Comparison of ENCODE assay signal across 21 cellular contexts in the genomic region with DNA sequence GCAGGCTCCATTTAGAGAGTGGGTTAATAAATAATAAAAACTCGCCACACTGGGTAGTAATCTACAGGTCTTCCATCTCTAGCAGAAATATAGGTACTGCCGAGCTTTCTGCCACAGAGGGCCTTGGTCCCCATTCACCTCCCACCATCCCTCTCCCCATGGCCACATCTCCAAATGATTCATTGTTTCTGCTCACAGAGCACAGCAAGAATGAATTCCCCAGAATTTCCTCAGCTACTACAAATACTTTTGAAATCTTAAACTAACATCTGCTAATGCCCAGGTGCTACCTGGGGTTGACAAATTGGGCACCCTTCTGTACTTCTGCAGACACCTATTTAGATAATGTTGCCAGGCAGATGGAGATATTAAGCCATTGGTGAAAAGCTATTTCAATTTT.
"Had no signal": no experiment of that assay in that cellular context is flagged by ENCODE, and none has a peak within 500 bp of the region (broad histone marks: within the 10 kb centered on the region; RNA-seq: fewer than 3 reads in every experiment).

No MANE protein-coding gene starts in this region.

- H3K36me3 ChIP-seq: ascending aorta, breast epithelium, left ventricle myocardium inferior, sigmoid colon, SJSA1, suprapubic skin, transverse colon, uterus had no signal

- H3K9me3 ChIP-seq: ascending aorta, breast epithelium, left ventricle myocardium inferior, sigmoid colon, SJSA1, suprapubic skin, transverse colon, uterus had no signal

- H3K27ac ChIP-seq: ascending aorta, breast epithelium, coronary artery, left ventricle myocardium inferior, sigmoid colon, SJSA1, suprapubic skin, transverse colon, uterus had no signal

- FAIRE-seq: frontal cortex, kidney, TTC549 had no signal

- H3K4me1 ChIP-seq: ascending aorta, breast epithelium, left ventricle myocardium inferior, sigmoid colon, SJSA1, suprapubic skin, transverse colon, uterus had no signal

- ATAC-seq: T-helper 17 cell had no signal

- H3K4me3 Mint-ChIP-seq: nephron progenitor cell, T-helper 17 cell had no signal

- H3K9me3 Mint-ChIP-seq: nephron progenitor cell had no signal

- H3K4me3 ChIP-seq: ascending aorta, breast epithelium, coronary artery, left ventricle myocardium inferior, sigmoid colon, SJSA1, suprapubic skin, transverse colon, uterus had no signal

- H3K27me3 ChIP-seq: ascending aorta, sigmoid colon, SJSA1, suprapubic skin, transverse colon, uterus had no signal

- DNase-seq: activated naive CD4-positive, alpha-beta T cell treated with Interleukin-2 at 50 U/mL for 16 hours; erythroblast; head of caudate nucleus; kidney; left ventricle myocardium inferior; mammary epithelial cell; midbrain; nephron progenitor cell; nucleus accumbens; sigmoid colon; stimulated activated naive CD4-positive, alpha-beta T cell treated with Interleukin-2 at 50 U/mL for 16 hours; T-helper 17 cell; transverse colon; uterus had no signal

- H3K27ac Mint-ChIP-seq: nephron progenitor cell, T-helper 17 cell had no signal

- H3K27me3 Mint-ChIP-seq: T-helper 17 cell had no signal
